ENCODE assay signal across 6 cellular contexts in the genomic region with DNA sequence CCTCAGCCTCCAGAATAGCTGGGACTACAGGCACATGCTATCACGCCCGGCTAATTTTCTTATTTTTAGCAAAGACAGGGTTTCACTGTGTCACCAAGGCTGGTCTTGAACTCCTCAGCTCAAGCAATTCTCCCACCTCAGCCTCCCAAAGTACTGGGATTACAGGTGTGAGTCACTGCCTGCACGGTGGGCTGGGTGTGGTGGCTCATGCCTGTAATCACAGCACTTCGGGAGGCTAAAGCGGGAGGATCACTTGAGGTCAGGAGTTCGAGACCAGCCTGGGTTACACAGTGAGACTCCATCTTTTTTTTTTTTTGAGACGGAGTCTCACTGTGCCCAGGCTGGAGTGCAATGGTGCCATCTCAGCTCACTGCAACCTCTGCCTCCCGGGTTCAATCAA. TPM values are rescaled to one million over a fixed set of nuclear protein-coding genes. Genes with fewer than 3 reads are reported as not detected.
"Had no signal": no experiment of that assay in that cellular context is flagged by ENCODE, and none has a peak within 500 bp of the region (broad histone marks: within the 10 kb centered on the region; RNA-seq: fewer than 3 reads in every experiment).

No MANE protein-coding gene starts in this region.

RNA-seq across cellular contexts. Expression of a gene that starts 36.9 kb away (rescaled TPM):
- total RNA-seq: kidney epithelial cell, left ventricle myocardium inferior, mesothelial cell of epicardium, mononuclear cell, occipital lobe, osteocyte had no signal

RNA-seq across cellular contexts. Expression of a gene that starts 52.3 kb away (rescaled TPM):
- total RNA-seq: kidney epithelial cell, mesothelial cell of epicardium, mononuclear cell, occipital lobe, osteocyte had no signal
